ENCODE assay signal across 1 cellular context in genomic region chr14:74821267-74821915, GRCh38.
TF ChIP-seq lines count a peak whose summit lies in the region.

No MANE protein-coding gene starts in this region.

TF ChIP-seq in GM12878, 131 proteins besides CTCF, POLR2A, EP300 and RAD21 (continued from another document):
- TF ChIP-seq IKZF2 (IDR thresholded peaks at IDR 0.05) (no peak), RELA (IDR thresholded peaks at IDR 0.05; ENCODE audit: borderline replicate concordance, partially characterized antibody) (no peak), CHD1 (IDR thresholded peaks at IDR 0.05; ENCODE audit: low read depth, low read length) (no peak), ZBTB4 (CRISPR knock-in tag; IDR thresholded peaks at IDR 0.05) (no peak), SREBF2 (IDR thresholded peaks at IDR 0.05; ENCODE audit: low read length) (no peak), KDM1A (IDR thresholded peaks at IDR 0.05; ENCODE audit: borderline replicate concordance) (no peak), ZZZ3 (IDR thresholded peaks at IDR 0.05; ENCODE audit: control insufficient read depth, insufficient read length, low read depth) (no peak), TAF1 (IDR thresholded peaks at IDR 0.05; ENCODE audit: borderline replicate concordance, low read depth, low read length) (no peak), CBX3 (IDR thresholded peaks at IDR 0.05; ENCODE audit: borderline replicate concordance, low read depth) (no peak), TBL1XR1 (IDR thresholded peaks at IDR 0.05; ENCODE audit: low read depth, low read length) (no peak), TCF7 (IDR thresholded peaks at IDR 0.05; ENCODE audit: borderline replicate concordance) (no peak), CBX5 (IDR thresholded peaks at IDR 0.05; ENCODE audit: low read depth) (no peak), SUZ12 (IDR thresholded peaks at IDR 0.05; ENCODE audit: unreplicated experiment) (no peak), SIX5 (IDR thresholded peaks at IDR 0.05; ENCODE audit: low read depth, low read length, severe bottlenecking) (no peak), NBN (IDR thresholded peaks at IDR 0.05) (no peak), ELK1 (IDR thresholded peaks at IDR 0.05; ENCODE audit: low read depth, low read length) (no peak), NR2C1 (IDR thresholded peaks at IDR 0.05) (no peak)
TF ChIP-seq in GM12878: peak in this region for 0.
